25 cellular contexts compared by ENCODE assay signal in the genomic region with DNA sequence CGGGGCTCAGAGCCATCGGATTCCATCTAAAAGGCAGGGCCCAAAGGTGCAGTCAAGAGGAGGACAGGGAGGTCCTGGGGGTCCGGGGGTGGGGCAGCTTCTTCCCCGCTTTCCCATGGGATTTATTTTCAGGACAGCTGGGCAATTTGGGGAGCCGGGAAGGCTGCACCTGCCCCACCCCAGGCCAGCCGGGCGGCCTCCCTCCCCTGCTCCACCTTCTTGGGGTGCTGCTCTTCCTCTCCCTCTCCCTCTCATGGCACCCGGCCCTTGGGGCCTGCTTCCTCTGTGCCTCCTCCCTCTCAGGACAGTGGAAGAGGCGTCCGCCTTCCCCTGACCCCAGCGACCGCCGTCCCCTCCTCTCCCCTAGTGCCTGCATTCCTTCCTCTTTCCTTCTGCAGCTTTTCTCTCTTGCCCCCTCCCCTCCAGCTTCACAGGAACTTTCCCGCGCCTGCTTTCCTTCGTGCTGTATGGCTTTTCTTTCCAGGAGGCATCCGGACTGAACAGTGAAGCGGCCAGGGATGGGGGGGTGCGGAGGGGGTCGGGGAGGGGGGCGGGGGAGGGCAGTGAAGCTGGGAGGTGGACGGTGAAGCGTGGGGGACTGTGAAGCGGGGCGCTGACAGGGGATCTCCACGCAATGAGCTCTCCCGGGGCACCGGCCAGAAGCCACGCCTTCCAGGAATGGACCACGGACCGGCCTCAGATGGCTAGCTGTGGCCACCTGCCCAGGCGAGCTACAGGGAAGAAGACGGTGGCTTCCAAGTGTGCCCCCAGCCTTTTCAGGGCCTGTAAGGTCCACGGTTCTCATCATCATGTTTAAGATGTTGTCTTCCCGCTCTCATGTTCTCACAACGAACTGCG. TPM values are rescaled to one million over a fixed set of nuclear protein-coding genes. Genes with fewer than 3 reads are reported as not detected.
A peak's percentile ranks its signal among the peaks of the same experiment; 100 is the strongest.
DNase-seq lines count a peak whose midpoint lies in the region; ATAC-seq, FAIRE-seq and TF ChIP-seq lines count a peak whose summit lies in the region.
"Had no signal": no experiment of that assay in that cellular context is flagged by ENCODE, and none has a peak within 500 bp of the region (broad histone marks: within the 10 kb centered on the region; RNA-seq: fewer than 3 reads in every experiment).

No MANE protein-coding gene starts in this region.

- 22% methylated on average over 25 of the region's 37 CpGs for WGBS in HepG2 (ENCODE audit: low lambda C conversion rate)

- no peak for FAIRE-seq in HepG2 (lab: Jason Lieb, UNC)
- FAIRE-seq: colon, endometrium, K562 had no signal

- H3K27ac Mint-ChIP-seq in central memory CD8-positive, alpha-beta T cell (ENCODE audit: low read depth): peak overlapping the region; percentile 70
- H3K27ac Mint-ChIP-seq: T-cell had no signal

- H3K4me1 ChIP-seq in HepG2 (ENCODE audit: insufficient read depth, low read length) (peaks cover 8% of the 10 kb centered on the region), vagina (peaks cover 7% of the 10 kb centered on the region), A673 (ENCODE audit: insufficient read depth, low read length, poor library complexity, severe bottlenecking) (no peaks in the 10 kb centered on the region)

- peaks cover 3% of the 10 kb centered on the region for H3K36me3 Mint-ChIP-seq in central memory CD8-positive, alpha-beta T cell (ENCODE audit: insufficient read depth)

- no peaks in the 10 kb centered on the region for H3K79me2 ChIP-seq in HepG2 (ENCODE audit: insufficient read depth, low read length)

- POLR2A ChIA-PET in HepG2 (lab: Yijun Ruan, JAX): no interaction called here
- POLR2A ChIA-PET in A673 (lab: Charles Lee; ENCODE audit: low non-redundant PET): no interaction called here

- H3K4me3 Mint-ChIP-seq in central memory CD8-positive, alpha-beta T cell: no peak overlapping the region
- H3K4me3 Mint-ChIP-seq: T-cell had no signal

- in situ Hi-C loops in HepG2 (cut with HindIII; ENCODE audit: extremely low pct_ligation_motif_present, low pct_unique_long_range_greater_than_20kb): loop anchor here (10.0 kb wide), 1 partner anchor 249 kb away; the partner anchor contains the start of gene CBX6

- H3K36me3 ChIP-seq in HepG2 (replicated peaks in 1 of 2; ENCODE audit: control insufficient read depth in 1 of 2, insufficient read depth in 2 of 2, low read length in 2 of 2) (no peaks in the 10 kb centered on the region), vagina (no peaks in the 10 kb centered on the region), A673 (ENCODE audit: insufficient read depth, low read length, poor library complexity, severe bottlenecking) (no peaks in the 10 kb centered on the region)
- H3K36me3 ChIP-seq: heart right ventricle, ovary had no signal

- no peak for TF ChIP-seq RAD21 in HepG2 (CRISPR knock-in tag; IDR thresholded peaks at IDR 0.05)

- no peak overlapping the region for H3K4me3 ChIP-seq in HepG2 (replicated peaks in 1 of 3; ENCODE audit: insufficient read depth in 1 of 3, low read depth in 2 of 3, low read length in 3 of 3)
- no peak overlapping the region for H3K4me3 ChIP-seq in vagina
- H3K4me3 ChIP-seq in A673 (ENCODE audit: low read depth, low read length, poor library complexity, severe bottlenecking): no peak overlapping the region
- H3K4me3 ChIP-seq: heart right ventricle, K562, ovary, skin epidermis had no signal

- no peak overlapping the region for H3K9ac ChIP-seq in HepG2 (ENCODE audit: insufficient read depth, low read depth, low read length)

- H3K9me3 Mint-ChIP-seq in central memory CD8-positive, alpha-beta T cell: no peaks in the 10 kb centered on the region
- H3K9me3 Mint-ChIP-seq: T-cell had no signal

- TF ChIP-seq CTCF in GM20000 (IDR thresholded peaks at IDR 0.05; ENCODE audit: extremely low read depth, missing control alignments) (no peak), HepG2 (CRISPR knock-in tag; IDR thresholded peaks at IDR 0.05) (no peak), vagina (IDR thresholded peaks at IDR 0.05) (no peak), A673 (conservative IDR thresholded peaks at IDR 0.05; ENCODE audit: low read depth, low read length) (no peak)

- no peaks in the 10 kb centered on the region for H3K9me3 ChIP-seq in HepG2 (ENCODE audit: low read length)
- H3K9me3 ChIP-seq in vagina: no peaks in the 10 kb centered on the region
- H3K9me3 ChIP-seq in A673 (ENCODE audit: low read depth, low read length, poor library complexity, severe bottlenecking): no peaks in the 10 kb centered on the region
- H3K9me3 ChIP-seq: heart right ventricle, ovary had no signal

- H4K20me1 ChIP-seq in HepG2 (ENCODE audit: insufficient read depth, low read length): no peaks in the 10 kb centered on the region

- no peaks in the 10 kb centered on the region for H3K27me3 Mint-ChIP-seq in central memory CD8-positive, alpha-beta T cell
- H3K27me3 Mint-ChIP-seq: T-cell had no signal

- TF ChIP-seq POLR2A in HepG2 (IDR thresholded peaks at IDR 0.05; ENCODE audit: insufficient read depth in 1 of 2, low read depth in 2 of 2, low read length in 2 of 2): no peak
- no peak for TF ChIP-seq POLR2A in vagina (IDR thresholded peaks at IDR 0.05)

- H3K27ac ChIP-seq in HepG2 (ENCODE audit: extremely low read length, insufficient read depth, low read length) (no peak overlapping the region), vagina (no peak overlapping the region), A673 (ENCODE audit: low read depth, low read length, poor library complexity, severe bottlenecking) (no peak overlapping the region)
- H3K27ac ChIP-seq: heart right ventricle, ovary, skin epidermis had no signal

- ATAC-seq in central memory CD8-positive, alpha-beta T cell (replicated peaks; ENCODE audit: extremely low read depth, poor library complexity, severe bottlenecking): no peak
- ATAC-seq in HepG2 (peak; percentile 36; the same call in 1 of the 3 replicates), sciatic nerve (peak; percentile 29)
- ATAC-seq: K562, T-cell had no signal

- H2AFZ ChIP-seq in HepG2 (ENCODE audit: low read length): no peak overlapping the region

- TF ChIP-seq EP300 in HepG2 (IDR thresholded peaks at IDR 0.05; ENCODE audit: low read depth in 2 of 2, low read length in 2 of 2): no peak
- no peak for TF ChIP-seq EP300 in HepG2 (CRISPR knock-in tag; IDR thresholded peaks at IDR 0.05; ENCODE audit: borderline replicate concordance)

- H3K27me3 ChIP-seq in HepG2 (ENCODE audit: control insufficient read depth in 1 of 2, insufficient read depth in 2 of 2, low read length in 2 of 2): peaks cover 1 to 2% of the 10 kb centered on the region in 2 experiments; a peak in 1 of 5 replicates
- H3K27me3 ChIP-seq in vagina: no peaks in the 10 kb centered on the region
- no peaks in the 10 kb centered on the region for H3K27me3 ChIP-seq in A673 (replicated peaks; ENCODE audit: insufficient read depth, low read depth, low read length, poor library complexity)
- H3K27me3 ChIP-seq: heart right ventricle, ovary had no signal

- H3K4me1 Mint-ChIP-seq in central memory CD8-positive, alpha-beta T cell: peaks cover 15% of the 10 kb centered on the region

- DNase-seq in GM20000 (ENCODE audit: low spot score): peak; percentile 12
- no peak for DNase-seq in central memory CD8-positive, alpha-beta T cell (ENCODE audit: low spot score in 2 of 2)
- no peak for DNase-seq in HepG2 (ENCODE audit: low spot score)
- DNase-seq in sciatic nerve (ENCODE audit: low spot score): no peak
- no peak for DNase-seq in NCI-H69 (lab: John Stamatoyannopoulos, UW)
- no peak for DNase-seq in vagina (ENCODE audit: extremely low spot score in 2 of 2)
- no peak for DNase-seq in A673 (ENCODE audit: low spot score)
- DNase-seq in stimulated activated CD4-positive, alpha-beta T cell treated with anti-CD3 and anti-CD28 coated beads, Interleukin-4, amount 100 ng/mL, for 4 hours: no peak
- DNase-seq: activated CD4-positive, alpha-beta T cell treated with anti-CD3 and anti-CD28 coated beads, Interleukin-2, amount 50 U/mL, for 48 hours; activated naive CD4-positive, alpha-beta T cell treated with anti-CD3 and anti-CD28 coated beads, Interleukin-2, amount 50 U/mL, for 16 hours; activated T-cell treated with anti-CD3 and anti-CD28 coated beads, Interleukin-2, amount 50 U/mL, for 1 hour; C1 segment of cervical spinal cord; DMS153; GOT3; heart right ventricle; NCI-H1930; stimulated activated CD8-positive, alpha-beta memory T cell treated with anti-CD3 and anti-CD28 coated beads, Interleukin-4, amount 100 ng/mL, for 48 hours; T-cell had no signal

- no peak overlapping the region; the same call in 1 of the 2 replicates for H3K4me2 ChIP-seq in HepG2 (ENCODE audit: low read depth, low read length)

- no TSS peak for BruUV-seq in HepG2 (replicated peaks; lab: Mats Ljungman, UMichigan)
- no TSS peak for BruUV-seq in A673 (replicated peaks; lab: Mats Ljungman, UMichigan)

- intact Hi-C loops in HepG2 (cut with micrococcal nuclease; ENCODE audit: unreplicated experiment) (no loop called here), sciatic nerve (cut with DNase I) (no loop called here), vagina (cut with DNase I) (loop anchor here (10.0 kb wide), 1 partner anchor 109 kb away; the partner anchor contains the start of gene APOBEC3C), A673 (cut with micrococcal nuclease; ENCODE audit: unreplicated experiment) (no loop called here)

- CTCF ChIA-PET in HepG2 (lab: Yijun Ruan, JAX; ENCODE audit: low intra/inter-chr PET ratio, low total read pairs): no interaction called here
- CTCF ChIA-PET in A673 (lab: Charles Lee): no interaction called here

RNA-seq across cellular contexts. Expression of gene APOBEC3H, which starts 27.0 kb away (rescaled TPM):
- total RNA-seq in HepG2 (2016; rRNA removed; fragmentation: Illumina TruSeq; extraction: Trizol): 0.31 and 1.0 TPM in 2 replicates
- not detected in 2 replicates for total RNA-seq in HepG2 (2016; cell fraction: cytosol; rRNA removed; fragmentation: Illumina TruSeq; extraction: Trizol; ENCODE audit: low read depth)
- total RNA-seq in HepG2 (2016; cell fraction: insoluble cytoplasmic fraction; rRNA removed; fragmentation: Illumina TruSeq; extraction: Trizol): 0.25 and 0.32 TPM in 2 replicates
- 0.37 and 0.38 TPM in 2 replicates for total RNA-seq in HepG2 (2016; cell fraction: membrane; rRNA removed; fragmentation: Illumina TruSeq; extraction: Trizol)
- not detected in 2 replicates for total RNA-seq in HepG2 (2016; cell fraction: nucleus; rRNA removed; fragmentation: Illumina TruSeq; extraction: Trizol)
- polyA plus RNA-seq in HepG2 (2011; rRNA removed): 0.18 and 0.20 TPM in 2 replicates
- polyA plus RNA-seq in HepG2 (2011; cell fraction: cytosol; rRNA removed): 0.08 and 0.13 TPM in 2 replicates
- polyA plus RNA-seq in HepG2 (2011; cell fraction: nucleus; rRNA removed): not detected in 2 replicates
- not detected in 2 replicates for polyA plus RNA-seq in HepG2 (2012)
- 0.17 TPM in 1 of 2 replicates, not detected in the other for polyA plus RNA-seq in HepG2 (2016; cell fraction: cytosol; fragmentation: Illumina TruSeq; extraction: Trizol; ENCODE audit: low read depth)
- 0.46 and 0.52 TPM in 2 replicates for polyA plus RNA-seq in HepG2 (2016; cell fraction: insoluble cytoplasmic fraction; fragmentation: Illumina TruSeq; extraction: Trizol; ENCODE audit: low read depth)
- polyA plus RNA-seq in HepG2 (2016; cell fraction: membrane; fragmentation: Illumina TruSeq; extraction: Trizol; ENCODE audit: low read depth): 0.27 and 0.29 TPM in 2 replicates
- polyA plus RNA-seq in HepG2 (2016; cell fraction: nucleus; fragmentation: Illumina TruSeq; extraction: Trizol; ENCODE audit: insufficient read depth, low read depth): not detected in 2 replicates
- polyA minus RNA-seq in HepG2 (2011; rRNA and poly(A)+ RNA removed; ENCODE audit: low replicate concordance): 0.16 TPM in 2 replicates
- polyA minus RNA-seq in HepG2 (2011; cell fraction: cytosol; rRNA and poly(A)+ RNA removed): not detected in 2 replicates
- not detected in 2 replicates for polyA minus RNA-seq in HepG2 (2011; cell fraction: nucleus; rRNA and poly(A)+ RNA removed)
- total RNA-seq in sciatic nerve: 1.1 TPM
- not detected for total RNA-seq in vagina
- total RNA-seq in A673 (2021): not detected in 2 replicates
- total RNA-seq: K562, NCI-H460, temporal lobe had no signal

RNA-seq across cellular contexts. Expression of gene CBX7, which starts 28.4 kb away (rescaled TPM):
- 0.20 and 0.35 TPM in 2 replicates for total RNA-seq in HepG2 (2016; rRNA removed; fragmentation: Illumina TruSeq; extraction: Trizol)
- total RNA-seq in HepG2 (2016; cell fraction: cytosol; rRNA removed; fragmentation: Illumina TruSeq; extraction: Trizol; ENCODE audit: low read depth): not detected in 2 replicates
- total RNA-seq in HepG2 (2016; cell fraction: insoluble cytoplasmic fraction; rRNA removed; fragmentation: Illumina TruSeq; extraction: Trizol): 0.27 and 0.30 TPM in 2 replicates
- 0.09 and 0.21 TPM in 2 replicates for total RNA-seq in HepG2 (2016; cell fraction: membrane; rRNA removed; fragmentation: Illumina TruSeq; extraction: Trizol)
- 0.31 and 1.4 TPM in 2 replicates for total RNA-seq in HepG2 (2016; cell fraction: nucleus; rRNA removed; fragmentation: Illumina TruSeq; extraction: Trizol)
- polyA plus RNA-seq in HepG2 (2011; rRNA removed): 4.9 and 7.1 TPM in 2 replicates
- polyA plus RNA-seq in HepG2 (2011; cell fraction: cytosol; rRNA removed): 3.6 and 4.4 TPM in 2 replicates
- polyA plus RNA-seq in HepG2 (2011; cell fraction: nucleus; rRNA removed): 22.7 and 23.8 TPM in 2 replicates
- 5.5 and 5.7 TPM in 2 replicates for polyA plus RNA-seq in HepG2 (2012)
- polyA plus RNA-seq in HepG2 (2016; cell fraction: cytosol; fragmentation: Illumina TruSeq; extraction: Trizol; ENCODE audit: low read depth): 0.09 and 0.23 TPM in 2 replicates
- polyA plus RNA-seq in HepG2 (2016; cell fraction: insoluble cytoplasmic fraction; fragmentation: Illumina TruSeq; extraction: Trizol; ENCODE audit: low read depth): 0.35 and 0.53 TPM in 2 replicates
- polyA plus RNA-seq in HepG2 (2016; cell fraction: membrane; fragmentation: Illumina TruSeq; extraction: Trizol; ENCODE audit: low read depth): 0.08 and 0.19 TPM in 2 replicates
- 1.6 TPM in 2 replicates for polyA plus RNA-seq in HepG2 (2016; cell fraction: nucleus; fragmentation: Illumina TruSeq; extraction: Trizol; ENCODE audit: insufficient read depth, low read depth)
- 7.2 and 8.5 TPM in 2 replicates for polyA minus RNA-seq in HepG2 (2011; rRNA and poly(A)+ RNA removed; ENCODE audit: low replicate concordance)
- polyA minus RNA-seq in HepG2 (2011; cell fraction: cytosol; rRNA and poly(A)+ RNA removed): 1.2 and 2.1 TPM in 2 replicates
- 6.5 and 7.6 TPM in 2 replicates for polyA minus RNA-seq in HepG2 (2011; cell fraction: nucleus; rRNA and poly(A)+ RNA removed)
- total RNA-seq in sciatic nerve: 115 TPM
- 98.0 TPM for total RNA-seq in vagina
- 2.8 and 3.8 TPM in 2 replicates for total RNA-seq in A673 (2021)

RNA-seq across cellular contexts. Expression of gene APOBEC3G, which starts 47.0 kb away (rescaled TPM):
- total RNA-seq in HepG2 (2016; rRNA removed; fragmentation: Illumina TruSeq; extraction: Trizol): 2.7 and 3.2 TPM in 2 replicates
- total RNA-seq in HepG2 (2016; cell fraction: cytosol; rRNA removed; fragmentation: Illumina TruSeq; extraction: Trizol; ENCODE audit: low read depth): 1.5 and 2.0 TPM in 2 replicates
- total RNA-seq in HepG2 (2016; cell fraction: insoluble cytoplasmic fraction; rRNA removed; fragmentation: Illumina TruSeq; extraction: Trizol): 2.0 and 3.4 TPM in 2 replicates
- 2.8 and 3.4 TPM in 2 replicates for total RNA-seq in HepG2 (2016; cell fraction: membrane; rRNA removed; fragmentation: Illumina TruSeq; extraction: Trizol)
- total RNA-seq in HepG2 (2016; cell fraction: nucleus; rRNA removed; fragmentation: Illumina TruSeq; extraction: Trizol): 2.6 and 3.3 TPM in 2 replicates
- polyA plus RNA-seq in HepG2 (2011; rRNA removed): 4.1 and 5.7 TPM in 2 replicates
- polyA plus RNA-seq in HepG2 (2011; cell fraction: cytosol; rRNA removed): 3.7 and 4.8 TPM in 2 replicates
- 4.2 and 5.2 TPM in 2 replicates for polyA plus RNA-seq in HepG2 (2011; cell fraction: nucleus; rRNA removed)
- 2.9 and 3.6 TPM in 2 replicates for polyA plus RNA-seq in HepG2 (2012)
- 0.94 and 1.5 TPM in 2 replicates for polyA plus RNA-seq in HepG2 (2016; cell fraction: cytosol; fragmentation: Illumina TruSeq; extraction: Trizol; ENCODE audit: low read depth)
- 2.4 TPM in 2 replicates for polyA plus RNA-seq in HepG2 (2016; cell fraction: insoluble cytoplasmic fraction; fragmentation: Illumina TruSeq; extraction: Trizol; ENCODE audit: low read depth)
- polyA plus RNA-seq in HepG2 (2016; cell fraction: membrane; fragmentation: Illumina TruSeq; extraction: Trizol; ENCODE audit: low read depth): 1.9 and 2.3 TPM in 2 replicates
- 3.0 and 4.1 TPM in 2 replicates for polyA plus RNA-seq in HepG2 (2016; cell fraction: nucleus; fragmentation: Illumina TruSeq; extraction: Trizol; ENCODE audit: insufficient read depth, low read depth)
- 0.30 and 5.0 TPM in 2 replicates for polyA minus RNA-seq in HepG2 (2011; rRNA and poly(A)+ RNA removed; ENCODE audit: low replicate concordance)
- 1.5 and 1.9 TPM in 2 replicates for polyA minus RNA-seq in HepG2 (2011; cell fraction: cytosol; rRNA and poly(A)+ RNA removed)
- polyA minus RNA-seq in HepG2 (2011; cell fraction: nucleus; rRNA and poly(A)+ RNA removed): 4.2 and 7.7 TPM in 2 replicates
- total RNA-seq in sciatic nerve: 8.9 TPM
- total RNA-seq in vagina: 8.3 TPM
- total RNA-seq in A673 (2021): 2.5 and 3.2 TPM in 2 replicates

Comparison
In these comparisons a context has a peak if more than half of its experiments do, and no peak if none do; other contexts are left out.
1. RNA of gene CBX7, which starts 28.4 kb away (total RNA-seq): 115 TPM in sciatic nerve (single experiment) and 98.0 TPM in vagina (single experiment); 2.8 to 3.8 TPM in A673 and 0.09 to 1.4 TPM in HepG2; every median in the first group is over 10 times any median in the second.